In the genomic region with DNA sequence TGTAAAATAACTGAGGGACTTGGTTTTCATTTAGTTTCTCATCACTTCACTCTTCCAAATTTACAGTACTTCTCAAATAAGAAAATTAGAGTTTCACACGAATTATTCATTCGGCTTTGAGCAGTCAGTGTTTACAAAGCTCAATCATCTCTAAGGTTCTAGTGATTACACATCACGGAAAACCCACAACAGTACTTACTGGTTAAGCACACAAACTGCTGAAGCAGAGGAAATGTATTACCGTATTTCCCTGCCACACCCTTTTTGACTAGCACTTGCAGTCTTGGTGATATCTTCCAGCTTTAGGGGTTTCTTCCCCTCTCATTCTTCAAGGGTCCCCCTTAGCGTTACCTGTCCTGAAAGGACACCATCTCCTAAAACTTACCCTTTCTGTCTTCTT, we compare ENCODE assay signal across 20 cellular contexts.
DNase-seq lines count a peak whose midpoint lies in the region; ATAC-seq and TF ChIP-seq lines count a peak whose summit lies in the region.
"Had no signal": no experiment of that assay in that cellular context is flagged by ENCODE, and none has a peak within 500 bp of the region (broad histone marks: within the 10 kb centered on the region; RNA-seq: fewer than 3 reads in every experiment).

No MANE protein-coding gene starts in this region.

- H3K36me3 ChIP-seq in GM23338 (ENCODE audit: insufficient read depth) (no peaks in the 10 kb centered on the region), WERI-Rb-1 (no peaks in the 10 kb centered on the region)
- H3K36me3 ChIP-seq: gastrocnemius medialis, thoracic aorta had no signal

- H3K27ac Mint-ChIP-seq in GM23338 (no peak overlapping the region), osteocyte (ENCODE audit: unreplicated experiment) (peak overlapping the region; percentile 41)
- H3K27ac Mint-ChIP-seq: activated naive CD8-positive, alpha-beta T cell treated with anti-CD3 and anti-CD28 coated beads, Interleukin-2, amount 10 ng/mL, durations not matched to agents 7 days and 5 days; activated T-helper 2 cell treated with anti-CD3 and anti-CD28 coated beads, Interferon-gamma antibody, Interleukin-2, Interleukin-4, amounts not matched to agents 10 μg/mL and 5 μg/mL and 100 μg/mL, durations not matched to agents 14 hours and 24 hours and 36 hours; CD8-positive, alpha-beta memory T cell; naive B cell had no signal

- H3K4me3 ChIP-seq in GM23338 (no peak overlapping the region), WERI-Rb-1 (ENCODE audit: low read depth, low read length) (no peak overlapping the region)
- H3K4me3 ChIP-seq: gastrocnemius medialis, thoracic aorta had no signal

- H2AFZ ChIP-seq in GM23338: peak overlapping the region; percentile 12; the same call in 1 of the 2 replicates

- TF ChIP-seq CTCF in GM23338 (conservative IDR thresholded peaks at IDR 0.05; ENCODE audit: low read depth in 2 of 2): no peak
- no peak for TF ChIP-seq CTCF in osteocyte (IDR thresholded peaks at IDR 0.05)
- no peak for TF ChIP-seq CTCF in WERI-Rb-1 (IDR thresholded peaks at IDR 0.05; ENCODE audit: low read depth, low read length)

- H3K27me3 Mint-ChIP-seq in GM23338 (ENCODE audit: insufficient read depth, low read depth, poor library complexity) (no peaks in the 10 kb centered on the region), osteocyte (ENCODE audit: unreplicated experiment) (no peaks in the 10 kb centered on the region)
- H3K27me3 Mint-ChIP-seq: CD8-positive, alpha-beta memory T cell; naive B cell had no signal

- peaks cover 2% of the 10 kb centered on the region for H3K9me3 ChIP-seq in WERI-Rb-1 (ENCODE audit: severe bottlenecking)
- H3K9me3 ChIP-seq: gastrocnemius medialis, thoracic aorta had no signal

- H3K9me3 Mint-ChIP-seq in GM23338: no peaks in the 10 kb centered on the region
- H3K9me3 Mint-ChIP-seq in osteocyte (ENCODE audit: unreplicated experiment): peaks cover 5% of the 10 kb centered on the region

- H3K27me3 ChIP-seq in GM23338 (ENCODE audit: insufficient read depth) (no peaks in the 10 kb centered on the region), WERI-Rb-1 (ENCODE audit: insufficient read depth, low read depth, severe bottlenecking) (no peaks in the 10 kb centered on the region)
- H3K27me3 ChIP-seq: gastrocnemius medialis had no signal

- H3K9me2 ChIP-seq in GM23338 (ENCODE audit: insufficient read depth): no peaks in the 10 kb centered on the region; the same call in 1 of the 2 replicates

- DNase-seq in GM23338 (ENCODE audit: low spot score) (no peak), RPMI7951 (ENCODE audit: low read depth) (peak; percentile 75), dermis blood vessel endothelial cell (peak; percentile 13), osteocyte (ENCODE audit: extremely low spot score, unreplicated experiment) (no peak), RPMI8226 (no peak), WERI-Rb-1 (no peak), NCI-H1417 treated with DMSO at 0.1 percent for 48 hours (lab: John Stamatoyannopoulos, UW) (no peak)
- DNase-seq: activated CD4-positive, alpha-beta T cell treated with anti-CD3 and anti-CD28 coated beads for 48 hours; activated naive CD8-positive, alpha-beta T cell treated with anti-CD3 and anti-CD28 coated beads, Interleukin-2, amount 10 ng/mL, durations not matched to agents 7 days and 5 days; AML-193; CD8-positive, alpha-beta memory T cell; DMS79; gastrocnemius medialis; kidney; naive B cell; NCI-H524 treated with DMSO at 0.1 percent for 48 hours had no signal

- no peak overlapping the region for H3K27ac ChIP-seq in GM23338 (ENCODE audit: low read depth)
- H3K27ac ChIP-seq in WERI-Rb-1: no peak overlapping the region
- H3K27ac ChIP-seq: gastrocnemius medialis, thoracic aorta had no signal

- no peaks in the 10 kb centered on the region for H3F3A ChIP-seq in GM23338 (replicated peaks; ENCODE audit: low read depth)

- H3K79me2 ChIP-seq in GM23338 (replicated peaks; ENCODE audit: insufficient read depth): no peaks in the 10 kb centered on the region

- no peaks in the 10 kb centered on the region for H3K4me1 ChIP-seq in GM23338 (ENCODE audit: insufficient read depth)
- H3K4me1 ChIP-seq: gastrocnemius medialis had no signal

- H3K4me2 ChIP-seq in GM23338: no peak overlapping the region

- ATAC-seq in GM23338: no peak
- ATAC-seq: gastrocnemius medialis, Right ventricle myocardium inferior, sciatic nerve had no signal

- no peaks in the 10 kb centered on the region for H3K4me1 Mint-ChIP-seq in GM23338
- peaks cover 17% of the 10 kb centered on the region for H3K4me1 Mint-ChIP-seq in osteocyte (ENCODE audit: unreplicated experiment)
- H3K4me1 Mint-ChIP-seq: activated naive CD8-positive, alpha-beta T cell treated with anti-CD3 and anti-CD28 coated beads, Interleukin-2, amount 10 ng/mL, durations not matched to agents 7 days and 5 days; CD8-positive, alpha-beta memory T cell; naive B cell had no signal

- no peaks in the 10 kb centered on the region for H3K36me3 Mint-ChIP-seq in GM23338 (ENCODE audit: low read depth)
- no peaks in the 10 kb centered on the region for H3K36me3 Mint-ChIP-seq in osteocyte (ENCODE audit: unreplicated experiment)
- H3K36me3 Mint-ChIP-seq: activated naive CD8-positive, alpha-beta T cell treated with anti-CD3 and anti-CD28 coated beads, Interleukin-2, amount 10 ng/mL, durations not matched to agents 7 days and 5 days; CD8-positive, alpha-beta memory T cell; naive B cell had no signal

- H4K20me1 ChIP-seq in GM23338 (replicated peaks; ENCODE audit: insufficient read depth): no peaks in the 10 kb centered on the region

- H3K4me3 Mint-ChIP-seq in GM23338 (no peak overlapping the region), osteocyte (ENCODE audit: unreplicated experiment) (no peak overlapping the region)
- H3K4me3 Mint-ChIP-seq: activated naive CD8-positive, alpha-beta T cell treated with anti-CD3 and anti-CD28 coated beads, Interleukin-2, amount 10 ng/mL, durations not matched to agents 7 days and 5 days; CD8-positive, alpha-beta memory T cell; naive B cell had no signal

TF ChIP-seq in GM23338, 12 proteins besides CTCF, POLR2A, EP300 and RAD21:
- TF ChIP-seq, protein P1, sequence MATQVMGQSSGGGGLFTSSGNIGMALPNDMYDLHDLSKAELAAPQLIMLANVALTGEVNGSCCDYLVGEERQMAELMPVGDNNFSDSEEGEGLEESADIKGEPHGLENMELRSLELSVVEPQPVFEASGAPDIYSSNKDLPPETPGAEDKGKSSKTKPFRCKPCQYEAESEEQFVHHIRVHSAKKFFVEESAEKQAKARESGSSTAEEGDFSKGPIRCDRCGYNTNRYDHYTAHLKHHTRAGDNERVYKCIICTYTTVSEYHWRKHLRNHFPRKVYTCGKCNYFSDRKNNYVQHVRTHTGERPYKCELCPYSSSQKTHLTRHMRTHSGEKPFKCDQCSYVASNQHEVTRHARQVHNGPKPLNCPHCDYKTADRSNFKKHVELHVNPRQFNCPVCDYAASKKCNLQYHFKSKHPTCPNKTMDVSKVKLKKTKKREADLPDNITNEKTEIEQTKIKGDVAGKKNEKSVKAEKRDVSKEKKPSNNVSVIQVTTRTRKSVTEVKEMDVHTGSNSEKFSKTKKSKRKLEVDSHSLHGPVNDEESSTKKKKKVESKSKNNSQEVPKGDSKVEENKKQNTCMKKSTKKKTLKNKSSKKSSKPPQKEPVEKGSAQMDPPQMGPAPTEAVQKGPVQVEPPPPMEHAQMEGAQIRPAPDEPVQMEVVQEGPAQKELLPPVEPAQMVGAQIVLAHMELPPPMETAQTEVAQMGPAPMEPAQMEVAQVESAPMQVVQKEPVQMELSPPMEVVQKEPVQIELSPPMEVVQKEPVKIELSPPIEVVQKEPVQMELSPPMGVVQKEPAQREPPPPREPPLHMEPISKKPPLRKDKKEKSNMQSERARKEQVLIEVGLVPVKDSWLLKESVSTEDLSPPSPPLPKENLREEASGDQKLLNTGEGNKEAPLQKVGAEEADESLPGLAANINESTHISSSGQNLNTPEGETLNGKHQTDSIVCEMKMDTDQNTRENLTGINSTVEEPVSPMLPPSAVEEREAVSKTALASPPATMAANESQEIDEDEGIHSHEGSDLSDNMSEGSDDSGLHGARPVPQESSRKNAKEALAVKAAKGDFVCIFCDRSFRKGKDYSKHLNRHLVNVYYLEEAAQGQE (IDR thresholded peaks at IDR 0.05; ENCODE audit: unreplicated experiment): no peak
- TF ChIP-seq, protein P2, sequence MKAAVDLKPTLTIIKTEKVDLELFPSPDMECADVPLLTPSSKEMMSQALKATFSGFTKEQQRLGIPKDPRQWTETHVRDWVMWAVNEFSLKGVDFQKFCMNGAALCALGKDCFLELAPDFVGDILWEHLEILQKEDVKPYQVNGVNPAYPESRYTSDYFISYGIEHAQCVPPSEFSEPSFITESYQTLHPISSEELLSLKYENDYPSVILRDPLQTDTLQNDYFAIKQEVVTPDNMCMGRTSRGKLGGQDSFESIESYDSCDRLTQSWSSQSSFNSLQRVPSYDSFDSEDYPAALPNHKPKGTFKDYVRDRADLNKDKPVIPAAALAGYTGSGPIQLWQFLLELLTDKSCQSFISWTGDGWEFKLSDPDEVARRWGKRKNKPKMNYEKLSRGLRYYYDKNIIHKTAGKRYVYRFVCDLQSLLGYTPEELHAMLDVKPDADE (IDR thresholded peaks at IDR 0.05): no peak
- no peak for TF ChIP-seq EZH2phosphoT487 (IDR thresholded peaks at IDR 0.05; ENCODE audit: unreplicated experiment)

Comparison
In these comparisons a context has a peak if more than half of its experiments do, and no peak if none do; other contexts are left out.
1. DNase-seq: peak in RPMI7951 (single experiment) and dermis blood vessel endothelial cell (single experiment); none in GM23338 (single experiment), osteocyte (single experiment), RPMI8226 (single experiment), WERI-Rb-1 (single experiment) and NCI-H1417 treated with DMSO at 0.1 percent for 48 hours (single experiment).